In genomic region chr18:55477537-55478300, GRCh38 we compare ENCODE assay signal across 8 cellular contexts.
DNase-seq lines count a peak whose midpoint lies in the region; ATAC-seq and TF ChIP-seq lines count a peak whose summit lies in the region.

No MANE protein-coding gene starts in this region.

- H3K9me3 Mint-ChIP-seq in activated T-helper 2 cell treated with anti-CD3 and anti-CD28 coated beads, Interferon-gamma antibody, Interleukin-2, Interleukin-4, amounts not matched to agents 10 μg/mL and 5 μg/mL and 100 μg/mL, durations not matched to agents 14 hours and 24 hours and 36 hours = no peaks in the 10 kb centered on the region

- peak overlapping the region; percentile 62 for H3K9ac ChIP-seq in Loucy (ENCODE audit: low read depth, low read length, poor library complexity, severe bottlenecking)
- peak overlapping the region; percentile 78 for H3K9ac ChIP-seq in skeletal muscle satellite cell (ENCODE audit: low read depth, low read length)

- intact Hi-C loops in activated T-helper 2 cell treated with anti-CD3 and anti-CD28 coated beads, Interferon-gamma antibody, Interleukin-2, Interleukin-4, amounts not matched to agents 10 μg/mL and 5 μg/mL and 100 μg/mL, durations not matched to agents 14 hours and 24 hours and 36 hours (cut with micrococcal nuclease) = no loop called here
- intact Hi-C loops in heart left ventricle (cut with DNase I) = loop anchor here in 3 of 10 donors (5.0 to 10.0 kb wide), 3 partner anchors 45 to 57 kb away; no protein-coding TSS in a partner anchor

- peak overlapping the region; percentile 72 for H2AFZ ChIP-seq in Loucy (ENCODE audit: low read length)

- no peaks in the 10 kb centered on the region for H3K27me3 ChIP-seq in Loucy (ENCODE audit: insufficient read depth, low read length, poor library complexity, severe bottlenecking)
- H3K27me3 ChIP-seq in heart left ventricle = no peaks in the 10 kb centered on the region
- no peaks in the 10 kb centered on the region for H3K27me3 ChIP-seq in skeletal muscle satellite cell (ENCODE audit: control insufficient read depth, insufficient read depth, low read length)

- ATAC-seq in GM21825 (IDR thresholded peaks at IDR 0.05; ENCODE audit: unreplicated experiment) (peak; percentile 93), heart left ventricle (peak; percentile 45 to 86 (median 74))

- H3K27ac Mint-ChIP-seq in activated T-helper 2 cell treated with anti-CD3 and anti-CD28 coated beads, Interferon-gamma antibody, Interleukin-2, Interleukin-4, amounts not matched to agents 10 μg/mL and 5 μg/mL and 100 μg/mL, durations not matched to agents 14 hours and 24 hours and 36 hours = peak overlapping the region; percentile 79

- peak overlapping the region; percentile 71 for H3K4me3 ChIP-seq in Loucy (ENCODE audit: low read length, poor library complexity, severe bottlenecking)
- H3K4me3 ChIP-seq in heart left ventricle = peak overlapping the region; percentile 5 to 62 (median 49)
- H3K4me3 ChIP-seq in skeletal muscle satellite cell (ENCODE audit: low read length) = peak overlapping the region; percentile 70

- H3K36me3 ChIP-seq in Loucy (ENCODE audit: insufficient read depth, low read length) = no peaks in the 10 kb centered on the region
- H3K36me3 ChIP-seq in heart left ventricle = no peaks in the 10 kb centered on the region
- no peaks in the 10 kb centered on the region for H3K36me3 ChIP-seq in skeletal muscle satellite cell (ENCODE audit: insufficient read depth, low read length)

- H3K27me3 Mint-ChIP-seq in activated T-helper 2 cell treated with anti-CD3 and anti-CD28 coated beads, Interferon-gamma antibody, Interleukin-2, Interleukin-4, amounts not matched to agents 10 μg/mL and 5 μg/mL and 100 μg/mL, durations not matched to agents 14 hours and 24 hours and 36 hours (ENCODE audit: low read depth) = peaks cover 7% of the 10 kb centered on the region

- H3K4me3 Mint-ChIP-seq in activated T-helper 2 cell treated with anti-CD3 and anti-CD28 coated beads, Interferon-gamma antibody, Interleukin-2, Interleukin-4, amounts not matched to agents 10 μg/mL and 5 μg/mL and 100 μg/mL, durations not matched to agents 14 hours and 24 hours and 36 hours (ENCODE audit: low read depth) = peak overlapping the region; percentile 79

- 0 out of 2 replicates have a peak, but pooled peaks have one; percentile 19 for TF ChIP-seq CTCF in Loucy (conservative IDR thresholded peaks at IDR 0.05; ENCODE audit: low read length)
- peak in 4 of 12 donors; percentile 9 to 34 (median 12) for TF ChIP-seq CTCF in heart left ventricle (IDR thresholded peaks at IDR 0.05)

- H3K4me1 Mint-ChIP-seq in activated T-helper 2 cell treated with anti-CD3 and anti-CD28 coated beads, Interferon-gamma antibody, Interleukin-2, Interleukin-4, amounts not matched to agents 10 μg/mL and 5 μg/mL and 100 μg/mL, durations not matched to agents 14 hours and 24 hours and 36 hours (ENCODE audit: low read depth) = peaks cover 11% of the 10 kb centered on the region

- no peaks in the 10 kb centered on the region for H4K20me1 ChIP-seq in Loucy (ENCODE audit: insufficient read depth, low read length, poor library complexity, severe bottlenecking)

- peak overlapping the region; percentile 45 to 89 (median 82) for H3K27ac ChIP-seq in heart left ventricle

- peaks cover 18% of the 10 kb centered on the region for H3K4me1 ChIP-seq in Loucy (ENCODE audit: insufficient read depth, low read length, poor library complexity, severe bottlenecking)
- H3K4me1 ChIP-seq in heart left ventricle = peaks cover 0 to 44% (median 11%) of the 10 kb centered on the region in 12 donors
- H3K4me1 ChIP-seq in skeletal muscle satellite cell (ENCODE audit: control insufficient read depth, insufficient read depth, low read length) = peaks cover 22% of the 10 kb centered on the region

- no peaks in the 10 kb centered on the region for H3K9me2 ChIP-seq in Loucy (replicated peaks; ENCODE audit: low read depth, low read length)

- TF ChIP-seq POLR2A in heart left ventricle (IDR thresholded peaks at IDR 0.05) = no peak

- DNase-seq in NCI-H2029 (lab: John Stamatoyannopoulos, UW) (peak; percentile 11), NCI-H2029 treated with DMSO at 0.1 percent for 48 hours (lab: John Stamatoyannopoulos, UW) (no peak), heart left ventricle (no peak), NCI-H1417 treated with DMSO at 0.1 percent for 48 hours (lab: John Stamatoyannopoulos, UW) (no peak)
- peak; percentile 17 for DNase-seq in activated T-helper 2 cell treated with anti-CD3 and anti-CD28 coated beads, Interferon-gamma antibody, Interleukin-2, Interleukin-4, amounts not matched to agents 10 μg/mL and 5 μg/mL and 100 μg/mL, durations not matched to agents 14 hours and 24 hours and 36 hours (ENCODE audit: low spot score)

- H3K36me3 Mint-ChIP-seq in activated T-helper 2 cell treated with anti-CD3 and anti-CD28 coated beads, Interferon-gamma antibody, Interleukin-2, Interleukin-4, amounts not matched to agents 10 μg/mL and 5 μg/mL and 100 μg/mL, durations not matched to agents 14 hours and 24 hours and 36 hours (ENCODE audit: low read depth) = no peaks in the 10 kb centered on the region

- WGBS in heart left ventricle, 4 donors = 20 to 28% (median 22%) methylated on average over 9 of the region's 9 CpGs

- no peaks in the 10 kb centered on the region for H3F3A ChIP-seq in Loucy (ENCODE audit: low read depth)

- no peaks in the 10 kb centered on the region for H3K79me2 ChIP-seq in Loucy (ENCODE audit: insufficient read depth, low read length)

- H3K4me2 ChIP-seq in Loucy (ENCODE audit: low read depth, low read length, poor library complexity, severe bottlenecking) (peak overlapping the region; percentile 81), skeletal muscle satellite cell (ENCODE audit: low read length) (peak overlapping the region; percentile 86)

- H3K9me3 ChIP-seq in Loucy (ENCODE audit: insufficient read depth, low read depth, low read length) (no peaks in the 10 kb centered on the region), heart left ventricle (no peaks in the 10 kb centered on the region), skeletal muscle satellite cell (replicated peaks; ENCODE audit: low read length) (no peaks in the 10 kb centered on the region)

Comparison
In these comparisons a context has a peak if more than half of its experiments do, and no peak if none do; other contexts are left out.
1. DNase-seq: peak in NCI-H2029 (single experiment) and activated T-helper 2 cell treated with anti-CD3 and anti-CD28 coated beads, Interferon-gamma antibody, Interleukin-2, Interleukin-4, amounts not matched to agents 10 μg/mL and 5 μg/mL and 100 μg/mL, durations not matched to agents 14 hours and 24 hours and 36 hours (single experiment); none in NCI-H2029 treated with DMSO at 0.1 percent for 48 hours (single experiment), heart left ventricle (0 of 5) and NCI-H1417 treated with DMSO at 0.1 percent for 48 hours (single experiment).
2. Peak in every context shown above with its lines, with median percentiles within 50 percentile points of each other: H3K4me3 ChIP-seq.